In genomic region chr11:70547821-70548670, GRCh38 we compare ENCODE assay signal across 1 cellular context.
TF ChIP-seq lines count a peak whose summit lies in the region.

No MANE protein-coding gene starts in this region.

TF ChIP-seq in GM23338, 12 proteins besides CTCF, POLR2A, EP300 and RAD21 (continued from another document):
- no peak for TF ChIP-seq ZNF462 (CRISPR knock-in tag; IDR thresholded peaks at IDR 0.05)
